8 cellular contexts compared by ENCODE assay signal in the genomic region with DNA sequence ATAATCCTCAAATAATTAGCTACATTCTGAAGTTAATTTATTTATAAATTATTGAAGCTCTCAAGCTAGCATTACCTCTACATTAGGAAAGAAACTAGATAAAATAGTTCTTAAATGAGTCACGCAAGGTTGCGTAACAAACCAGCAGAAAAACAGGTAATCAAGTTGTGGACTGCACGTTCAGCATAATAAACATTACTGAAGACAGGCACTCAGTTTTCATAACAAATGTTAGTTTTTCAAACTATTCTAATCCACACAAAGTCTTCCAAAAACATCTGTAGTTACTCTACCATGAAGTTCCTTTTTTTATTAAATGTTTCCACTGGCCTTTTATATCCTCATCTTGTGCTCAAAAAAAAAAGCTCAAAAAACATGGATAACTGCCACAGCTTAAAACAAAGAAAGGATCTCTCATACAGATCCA. TPM values are rescaled to one million over a fixed set of nuclear protein-coding genes. Genes with fewer than 3 reads are reported as not detected.
DNase-seq lines count a peak whose midpoint lies in the region; ATAC-seq and TF ChIP-seq lines count a peak whose summit lies in the region.

No MANE protein-coding gene starts in this region.

- H3K36me3 ChIP-seq in left ventricle myocardium inferior, result peaks cover 16% of the 10 kb centered on the region
- peaks cover 0 to 10% (median 2%) of the 10 kb centered on the region in 4 donors for H3K36me3 ChIP-seq in liver (ENCODE audit: control insufficient read depth in 4 of 4, insufficient read depth in 3 of 4, low read depth in 1 of 4, low read length in 3 of 4)
- peaks cover 0 to 11% of the 10 kb centered on the region in 2 donors for H3K36me3 ChIP-seq in vagina

- no peak overlapping the region for H3K27ac ChIP-seq in left ventricle myocardium inferior (replicated peaks)
- peak overlapping the region; percentile 83 to 85 for H3K27ac ChIP-seq in liver (ENCODE audit: low read depth in 1 of 2, low read length in 2 of 2)
- H3K27ac ChIP-seq in vagina, result peak overlapping the region; percentile 71

- H3K4me3 ChIP-seq in left ventricle myocardium inferior (peak overlapping the region; percentile 77), liver (ENCODE audit: low read depth in 1 of 3, low read length in 3 of 3) (peak overlapping the region; percentile 68 to 97 (median 93)), vagina (peak overlapping the region; percentile 57 to 63)

- ATAC-seq in left ventricle myocardium superior, result no peak
- no peak for ATAC-seq in HG03571 (IDR thresholded peaks at IDR 0.05; ENCODE audit: unreplicated experiment)

- H3K9ac ChIP-seq in liver (ENCODE audit: low read depth in 1 of 2, low read length in 2 of 2), result peak overlapping the region; percentile 96 to 98

- DNase-seq in left ventricle myocardium inferior, result no peak
- no peak for DNase-seq in left ventricle myocardium superior
- peak; percentile 78 for DNase-seq in amniotic epithelial cell (ENCODE audit: low read depth)
- DNase-seq in vagina (ENCODE audit: extremely low spot score in 2 of 2), result no peak
- DNase-seq in anterior cingulate cortex (lab: John Stamatoyannopoulos, UW), result no peak
- no peak for DNase-seq in stimulated activated CD4-positive, alpha-beta T cell treated with anti-CD3 and anti-CD28 coated beads, Interleukin-4, amount 100 ng/mL, for 24 hours

- no peak for TF ChIP-seq RAD21 in liver (IDR thresholded peaks at IDR 0.05)

- H3K4me1 ChIP-seq in left ventricle myocardium inferior, result peaks cover 74% of the 10 kb centered on the region
- H3K4me1 ChIP-seq in liver (ENCODE audit: control insufficient read depth in 4 of 4, insufficient read depth in 4 of 4, low read length in 3 of 4), result peaks cover 15 to 48% (median 40%) of the 10 kb centered on the region in 4 donors
- peaks cover 58% of the 10 kb centered on the region for H3K4me1 ChIP-seq in vagina

- intact Hi-C loops in left ventricle myocardium inferior (cut with micrococcal nuclease) (no loop called here), left ventricle myocardium superior (cut with micrococcal nuclease) (no loop called here), vagina (cut with DNase I) (no loop called here)

- H3K9me3 ChIP-seq in left ventricle myocardium inferior (replicated peaks), result no peaks in the 10 kb centered on the region
- H3K9me3 ChIP-seq in liver (ENCODE audit: control insufficient read depth in 4 of 4, low read length in 3 of 4), result no peaks in the 10 kb centered on the region
- no peaks in the 10 kb centered on the region for H3K9me3 ChIP-seq in vagina

- H3K27me3 ChIP-seq in left ventricle myocardium inferior (ENCODE audit: low read depth) (no peaks in the 10 kb centered on the region), liver (ENCODE audit: control insufficient read depth in 4 of 4, insufficient read depth in 4 of 4, low read length in 3 of 4) (no peaks in the 10 kb centered on the region), vagina (no peaks in the 10 kb centered on the region)

- WGBS in liver, result 20% methylated on average over 3 of the region's 3 CpGs

- TF ChIP-seq POLR2A in vagina (IDR thresholded peaks at IDR 0.05), result no peak

- TF ChIP-seq CTCF in left ventricle myocardium inferior (IDR thresholded peaks at IDR 0.05; ENCODE audit: borderline replicate concordance) (no peak), liver (IDR thresholded peaks at IDR 0.05; ENCODE audit: low read depth, low read length, missing input control) (no peak), vagina (IDR thresholded peaks at IDR 0.05) (no peak)

TF ChIP-seq in liver, 16 proteins besides CTCF, POLR2A, EP300 and RAD21:
- TF ChIP-seq RXRA (IDR thresholded peaks at IDR 0.05) (peak in 1 of 2 donors; percentile 20), NR2F2 (IDR thresholded peaks at IDR 0.05) (no peak), TAF1 (conservative IDR thresholded peaks at IDR 0.05) (no peak), HNF4G (IDR thresholded peaks at IDR 0.05) (no peak), JUND (IDR thresholded peaks at IDR 0.05) (peak; percentile 99), YY1 (IDR thresholded peaks at IDR 0.05) (peak; percentile 76), FOXA1 (IDR thresholded peaks at IDR 0.05) (no peak), MAX (IDR thresholded peaks at IDR 0.05) (peak; percentile 47), REST (IDR thresholded peaks at IDR 0.05) (peak; percentile 74), SP1 (IDR thresholded peaks at IDR 0.05) (no peak), FOXA2 (IDR thresholded peaks at IDR 0.05) (peak; percentile 62), HNF4A (conservative IDR thresholded peaks at IDR 0.05) (peak in 1 of 2 donors; percentile 26), EGR1 (IDR thresholded peaks at IDR 0.05; ENCODE audit: low read depth in 2 of 2) (no peak), GABPA (IDR thresholded peaks at IDR 0.05 in 1 of 2, conservative IDR thresholded peaks at IDR 0.05 in 1 of 2) (no peak)
- TF ChIP-seq, protein P1, sequence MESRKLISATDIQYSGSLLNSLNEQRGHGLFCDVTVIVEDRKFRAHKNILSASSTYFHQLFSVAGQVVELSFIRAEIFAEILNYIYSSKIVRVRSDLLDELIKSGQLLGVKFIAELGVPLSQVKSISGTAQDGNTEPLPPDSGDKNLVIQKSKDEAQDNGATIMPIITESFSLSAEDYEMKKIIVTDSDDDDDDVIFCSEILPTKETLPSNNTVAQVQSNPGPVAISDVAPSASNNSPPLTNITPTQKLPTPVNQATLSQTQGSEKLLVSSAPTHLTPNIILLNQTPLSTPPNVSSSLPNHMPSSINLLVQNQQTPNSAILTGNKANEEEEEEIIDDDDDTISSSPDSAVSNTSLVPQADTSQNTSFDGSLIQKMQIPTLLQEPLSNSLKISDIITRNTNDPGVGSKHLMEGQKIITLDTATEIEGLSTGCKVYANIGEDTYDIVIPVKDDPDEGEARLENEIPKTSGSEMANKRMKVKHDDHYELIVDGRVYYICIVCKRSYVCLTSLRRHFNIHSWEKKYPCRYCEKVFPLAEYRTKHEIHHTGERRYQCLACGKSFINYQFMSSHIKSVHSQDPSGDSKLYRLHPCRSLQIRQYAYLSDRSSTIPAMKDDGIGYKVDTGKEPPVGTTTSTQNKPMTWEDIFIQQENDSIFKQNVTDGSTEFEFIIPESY (IDR thresholded peaks at IDR 0.05), result peak; percentile 32
- TF ChIP-seq, protein P2, sequence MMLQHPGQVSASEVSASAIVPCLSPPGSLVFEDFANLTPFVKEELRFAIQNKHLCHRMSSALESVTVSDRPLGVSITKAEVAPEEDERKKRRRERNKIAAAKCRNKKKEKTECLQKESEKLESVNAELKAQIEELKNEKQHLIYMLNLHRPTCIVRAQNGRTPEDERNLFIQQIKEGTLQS (IDR thresholded peaks at IDR 0.05), result peak; percentile 93

RNA-seq across cellular contexts. Expression of gene TOR1AIP2, which starts 1.3 kb away (rescaled TPM):
- total RNA-seq in left ventricle myocardium inferior (48.1 TPM), left ventricle myocardium superior (47.4 TPM), liver (100 to 1,000 TPM in 1 of 2 donors, 10 to 100 TPM in 1; 43.6 to 124 TPM), vagina (53.8 TPM)
- 10 to 100 TPM; 12.7 to 33.6 TPM for polyA plus RNA-seq in liver

RNA-seq across cellular contexts. Expression of gene TOR1AIP1, which starts 5.8 kb away (rescaled TPM):
- total RNA-seq in left ventricle myocardium inferior, result 40.7 TPM
- total RNA-seq in left ventricle myocardium superior, result 43.4 TPM
- total RNA-seq in liver, result 10 to 100 TPM; 17.9 to 21.3 TPM
- 10 to 100 TPM in 1 of 2 donors, 1 to 10 TPM in 1; 7.1 to 15.4 TPM for polyA plus RNA-seq in liver
- 45.9 TPM for total RNA-seq in vagina
